ENCODE assay signal across 18 cellular contexts in the genomic region with DNA sequence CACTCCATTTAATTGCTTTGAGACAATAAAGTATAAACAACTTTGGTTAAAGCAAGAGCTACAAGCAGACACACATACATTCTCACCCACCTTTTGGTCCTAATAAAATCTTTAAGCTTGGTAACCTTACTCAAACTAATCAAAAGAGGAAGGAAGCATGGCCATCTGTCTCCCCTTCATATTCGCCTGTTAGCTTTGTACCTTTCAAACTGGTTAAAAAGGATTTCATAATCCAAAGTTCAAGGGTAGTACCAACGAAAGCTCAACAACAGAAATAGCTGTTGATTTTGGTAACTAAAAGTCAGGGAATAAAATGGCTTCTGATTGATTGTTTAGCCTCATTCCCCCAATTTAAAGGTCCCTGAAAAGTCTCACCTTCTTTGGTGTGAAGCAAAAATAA.
"Had no signal": no experiment of that assay in that cellular context is flagged by ENCODE, and none has a peak within 500 bp of the region (broad histone marks: within the 10 kb centered on the region; RNA-seq: fewer than 3 reads in every experiment).

No MANE protein-coding gene starts in this region.

- DNase-seq: activated CD4-positive, alpha-beta T cell treated with anti-CD3 and anti-CD28 coated beads, Interleukin-2, amount 50 U/mL, for 48 hours; activated CD8-positive, alpha-beta memory T cell treated with anti-CD3 and anti-CD28 coated beads, Interleukin-2, amount 10 ng/mL, durations not matched to agents 7 days and 5 days; activated naive CD4-positive, alpha-beta T cell treated with anti-CD3 and anti-CD28 coated beads, Interleukin-2, amount 10 ng/mL, durations not matched to agents 7 days and 5 days; activated T-cell treated with anti-CD3 and anti-CD28 coated beads, Interleukin-2, amount 50 U/mL, for 1 hour; effector memory CD4-positive, alpha-beta T cell; foreskin fibroblast; head of caudate nucleus; immature natural killer cell; left cardiac atrium; naive thymus-derived CD4-positive, alpha-beta T cell; pancreas; sigmoid colon; stimulated activated CD4-positive, alpha-beta T cell treated with anti-CD3 and anti-CD28 coated beads, Interleukin-12 subunit alpha, Interleukin-12 subunit beta, amount 100 ng/mL, for 4 hours; stimulated activated CD4-positive, alpha-beta T cell treated with anti-CD3 and anti-CD28 coated beads, Interleukin-2, amount 100 ng/mL, for 24 hours; stomach; upper lobe of right lung had no signal

- ATAC-seq: activated CD8-positive, alpha-beta memory T cell treated with anti-CD3 and anti-CD28 coated beads, Interleukin-2, amount 10 ng/mL, durations not matched to agents 7 days and 5 days; left cardiac atrium; naive thymus-derived CD4-positive, alpha-beta T cell; pancreas; upper lobe of right lung had no signal

- H3K9me3 ChIP-seq: pancreas, sigmoid colon, stomach, thoracic aorta, upper lobe of right lung had no signal

- H3K4me3 ChIP-seq: pancreas, sigmoid colon, stomach, thoracic aorta, upper lobe of right lung had no signal

- H3K27ac ChIP-seq: pancreas, sigmoid colon, stomach, thoracic aorta, upper lobe of right lung, VCaP had no signal

- H3K27me3 ChIP-seq: pancreas, sigmoid colon, stomach, upper lobe of right lung had no signal

- H3K36me3 ChIP-seq: pancreas, sigmoid colon, stomach, thoracic aorta, upper lobe of right lung had no signal

- H3K4me1 ChIP-seq: pancreas, upper lobe of right lung had no signal
